Comparison of ENCODE assay signal across 18 cellular contexts in genomic region chr6:90305800-90306448, GRCh38. TPM values are rescaled to one million over a fixed set of nuclear protein-coding genes. Genes with fewer than 3 reads are reported as not detected.
DNase-seq lines count a peak whose midpoint lies in the region; ATAC-seq and TF ChIP-seq lines count a peak whose summit lies in the region.
"Had no signal": no experiment of that assay in that cellular context is flagged by ENCODE, and none has a peak within 500 bp of the region (broad histone marks: within the 10 kb centered on the region; RNA-seq: fewer than 3 reads in every experiment).

No MANE protein-coding gene starts in this region.

- H3K36me3 ChIP-seq in BLaER1: no peaks in the 10 kb centered on the region

- no peak for ATAC-seq in naive B cell (ENCODE audit: low read depth in 2 of 2)
- ATAC-seq: GM12878 had no signal

- H3K4me1 ChIP-seq in BLaER1: peaks cover 31% of the 10 kb centered on the region

- no peaks in the 10 kb centered on the region for H3K9me3 Mint-ChIP-seq in activated CD4-positive, alpha-beta T cell treated with anti-CD3 and anti-CD28 coated beads, Interleukin-2, amount 10 ng/mL, durations not matched to agents 24 days and 14 days
- H3K9me3 Mint-ChIP-seq in naive B cell: peaks cover 0 to 8% (median 1%) of the 10 kb centered on the region in 7 donors
- H3K9me3 Mint-ChIP-seq: CD4-positive, CD25-positive, alpha-beta regulatory T cell; IgD-negative memory B cell had no signal

- no peak overlapping the region for H3K27ac ChIP-seq in BLaER1

- intact Hi-C loops in activated CD4-positive, alpha-beta T cell treated with anti-CD3 and anti-CD28 coated beads, Interleukin-2, amount 10 ng/mL, durations not matched to agents 24 days and 14 days (cut with micrococcal nuclease): loop anchor here (1.0 kb wide), 1 partner anchor 14 kb away; no protein-coding TSS in a partner anchor

- no peak overlapping the region for H3K9ac ChIP-seq in BLaER1

- H3K27ac Mint-ChIP-seq in activated CD4-positive, alpha-beta T cell treated with anti-CD3 and anti-CD28 coated beads, Interleukin-2, amount 10 ng/mL, durations not matched to agents 24 days and 14 days: peak overlapping the region; percentile 2
- H3K27ac Mint-ChIP-seq in naive B cell: peak overlapping the region; percentile 84 to 97 (median 93)
- H3K27ac Mint-ChIP-seq: CD4-positive, CD25-positive, alpha-beta regulatory T cell; IgD-negative memory B cell had no signal

- H3K4me1 Mint-ChIP-seq in activated CD4-positive, alpha-beta T cell treated with anti-CD3 and anti-CD28 coated beads, Interleukin-2, amount 10 ng/mL, durations not matched to agents 24 days and 14 days: peaks cover 7% of the 10 kb centered on the region
- H3K4me1 Mint-ChIP-seq in naive B cell: peaks cover 57 to 79% (median 66%) of the 10 kb centered on the region in 3 donors

- H3K36me3 Mint-ChIP-seq in activated CD4-positive, alpha-beta T cell treated with anti-CD3 and anti-CD28 coated beads, Interleukin-2, amount 10 ng/mL, durations not matched to agents 24 days and 14 days (ENCODE audit: low read depth): no peaks in the 10 kb centered on the region
- no peaks in the 10 kb centered on the region for H3K36me3 Mint-ChIP-seq in naive B cell
- H3K36me3 Mint-ChIP-seq: CD4-positive, CD25-positive, alpha-beta regulatory T cell; IgD-negative memory B cell had no signal

- peaks cover 28% of the 10 kb centered on the region for H3K27me3 Mint-ChIP-seq in activated CD4-positive, alpha-beta T cell treated with anti-CD3 and anti-CD28 coated beads, Interleukin-2, amount 10 ng/mL, durations not matched to agents 24 days and 14 days
- H3K27me3 Mint-ChIP-seq in naive B cell: no peaks in the 10 kb centered on the region

- peak overlapping the region; percentile 53 for H3K4me2 ChIP-seq in BLaER1

- no peak overlapping the region for H3K4me3 Mint-ChIP-seq in activated CD4-positive, alpha-beta T cell treated with anti-CD3 and anti-CD28 coated beads, Interleukin-2, amount 10 ng/mL, durations not matched to agents 24 days and 14 days
- H3K4me3 Mint-ChIP-seq in naive B cell: peak overlapping the region in 5 of 8 donors; percentile 44 to 74 (median 55)
- H3K4me3 Mint-ChIP-seq: CD4-positive, CD25-positive, alpha-beta regulatory T cell had no signal

- DNase-seq in activated CD4-positive, alpha-beta T cell treated with anti-CD3 and anti-CD28 coated beads, Interleukin-2, amount 10 ng/mL, durations not matched to agents 24 days and 14 days: no peak
- no peak for DNase-seq in activated CD4-positive, alpha-beta T cell treated with anti-CD3 and anti-CD28 coated beads for 48 hours
- DNase-seq in naive B cell (no peak), medulla oblongata (ENCODE audit: extremely low spot score) (no peak), kidney tubule cell (ENCODE audit: low spot score) (no peak), NCI-H2107 treated with DMSO at 0.1 percent for 48 hours (lab: John Stamatoyannopoulos, UW; ENCODE audit: unreplicated experiment) (no peak)
- DNase-seq: CD4-positive, CD25-positive, alpha-beta regulatory T cell; H7; NCI-H1105 treated with DMSO at 0.1 percent for 48 hours; NCI-H1694; NCI-H2081; NCI-H2171 treated with DMSO at 0.1 percent for 48 hours; NCI-H524 treated with DMSO at 0.1 percent for 48 hours; SHP77 had no signal

- no peaks in the 10 kb centered on the region for H4K20me1 ChIP-seq in BLaER1

- no peaks in the 10 kb centered on the region for H3K27me3 ChIP-seq in BLaER1

- peak; percentile 59 for TF ChIP-seq POLR2A in Raji (IDR thresholded peaks at IDR 0.05; ENCODE audit: insufficient read depth, low read depth, low read length)

- H3K4me3 ChIP-seq in BLaER1: no peak overlapping the region
- H3K4me3 ChIP-seq: GM12878 had no signal

- no peaks in the 10 kb centered on the region for H3K9me3 ChIP-seq in BLaER1

RNA-seq across cellular contexts. Expression of gene BACH2, which starts 9.3 kb away (rescaled TPM):
- 69.0 and 69.2 TPM in 2 replicates for total RNA-seq in activated CD4-positive, alpha-beta T cell treated with anti-CD3 and anti-CD28 coated beads, Interleukin-2, amount 10 ng/mL, durations not matched to agents 24 days and 14 days
- polyA plus RNA-seq in naive B cell (ENCODE audit: low read depth in 6 of 6): 100 to 1,000 TPM in 1 of 6 donors, 10 to 100 TPM in 5; 31.0 to 130 (median 78.4) TPM
